In genomic region chr17:40087049-40087794, GRCh38 we compare ENCODE assay signal across 9 cellular contexts. TPM values are rescaled to one million over a fixed set of nuclear protein-coding genes. Genes with fewer than 3 reads are reported as not detected.
DNase-seq lines count a peak whose midpoint lies in the region; ATAC-seq, FAIRE-seq and TF ChIP-seq lines count a peak whose summit lies in the region.
"Had no signal": no experiment of that assay in that cellular context is flagged by ENCODE, and none has a peak within 500 bp of the region (broad histone marks: within the 10 kb centered on the region; RNA-seq: fewer than 3 reads in every experiment).

No MANE protein-coding gene starts in this region.

- intact Hi-C loops in Caco-2 (cut with micrococcal nuclease; ENCODE audit: unreplicated experiment) = loop anchor here (2.0 kb wide), 1 partner anchor 60 kb away; no protein-coding TSS in a partner anchor

- no peaks in the 10 kb centered on the region for H3K27me3 ChIP-seq in Caco-2 (replicated peaks; ENCODE audit: control insufficient read depth, insufficient read depth, low read length)
- no peaks in the 10 kb centered on the region for H3K27me3 ChIP-seq in bronchial epithelial cell (ENCODE audit: control insufficient read depth, insufficient read depth, low read length)
- H3K27me3 ChIP-seq: BE2C had no signal

- H3K36me3 ChIP-seq in Caco-2 (ENCODE audit: control insufficient read depth, insufficient read depth, low read length) (peaks cover 8% of the 10 kb centered on the region), bronchial epithelial cell (ENCODE audit: control insufficient read depth, insufficient read depth, low read length) (no peaks in the 10 kb centered on the region)

- no peaks in the 10 kb centered on the region for H3K27me3 Mint-ChIP-seq in Caco-2 (ENCODE audit: insufficient read depth, unreplicated experiment)

- peak; percentile 97 for FAIRE-seq in bronchial epithelial cell (lab: Jason Lieb, UNC)
- FAIRE-seq: G401.6 had no signal

- DNase-seq in Caco-2 (no peak), bronchial epithelial cell (ENCODE audit: low read depth) (no peak)
- DNase-seq: NCI-H510A had no signal

- POLR2A ChIA-PET in Caco-2 (lab: Charles Lee) = interaction anchor here (1.0 kb wide), 1 partner anchor 13 kb away, joined by 4 read pairs; the partner anchor contains the start of gene NR1D1

- H3K4me3 ChIP-seq in Caco-2 (ENCODE audit: low read depth, low read length) (no peak overlapping the region), bronchial epithelial cell (ENCODE audit: low read depth, low read length) (no peak overlapping the region)
- H3K4me3 ChIP-seq: smooth muscle cell had no signal

- no peaks in the 10 kb centered on the region for H3K9me3 ChIP-seq in Caco-2
- H3K9me3 ChIP-seq: BE2C had no signal

- no peak overlapping the region for H3K4me3 Mint-ChIP-seq in Caco-2 (ENCODE audit: unreplicated experiment)

- H3K27ac Mint-ChIP-seq in Caco-2 (ENCODE audit: unreplicated experiment) = no peak overlapping the region
- H3K27ac Mint-ChIP-seq: activated T-helper 2 cell treated with anti-CD3 and anti-CD28 coated beads, Interferon-gamma antibody, Interleukin-2, Interleukin-4, amounts not matched to agents 10 μg/mL and 5 μg/mL and 100 μg/mL, durations not matched to agents 14 hours and 24 hours and 36 hours had no signal

- no peak for ATAC-seq in HG03521 (IDR thresholded peaks at IDR 0.05; ENCODE audit: unreplicated experiment)
- ATAC-seq in HG02678 (IDR thresholded peaks at IDR 0.05; ENCODE audit: unreplicated experiment) = no peak

- no peaks in the 10 kb centered on the region for H3K9me3 Mint-ChIP-seq in Caco-2 (ENCODE audit: unreplicated experiment)
- H3K9me3 Mint-ChIP-seq: activated T-helper 2 cell treated with anti-CD3 and anti-CD28 coated beads, Interferon-gamma antibody, Interleukin-2, Interleukin-4, amounts not matched to agents 10 μg/mL and 5 μg/mL and 100 μg/mL, durations not matched to agents 14 hours and 24 hours and 36 hours had no signal

- BruUV-seq in Caco-2 (replicated peaks; lab: Mats Ljungman, UMichigan) = TSS peak; percentile 26

- H3K4me1 ChIP-seq in Caco-2 = peaks cover 9% of the 10 kb centered on the region; the same call in 1 of the 2 replicates

- TF ChIP-seq CTCF in Caco-2 (IDR thresholded peaks at IDR 0.05; ENCODE audit: insufficient read depth in 1 of 2, low read depth in 1 of 2, low read length in 1 of 2, severe bottlenecking in 1 of 2, unreplicated experiment in 1 of 2) (no peak), bronchial epithelial cell (IDR thresholded peaks at IDR 0.05; ENCODE audit: insufficient read depth, low read length, severe bottlenecking) (no peak)

- CTCF ChIA-PET in Caco-2 (lab: Charles Lee) = interaction anchor here (0.6 to 1.6 kb wide), 15 partner anchors 11 to 74 kb away, joined by 3 to 18 read pairs (median 9); partner anchors contain the start of genes MED24 and NR1D1

- H3K36me3 Mint-ChIP-seq in Caco-2 (ENCODE audit: insufficient read depth, unreplicated experiment) = peaks cover 38% of the 10 kb centered on the region

- H3K4me1 Mint-ChIP-seq in Caco-2 (ENCODE audit: low read depth, unreplicated experiment) = peaks cover 10% of the 10 kb centered on the region

RNA-seq across cellular contexts. Expression of gene NR1D1, which starts 13.2 kb away (rescaled TPM):
- total RNA-seq in Caco-2 (2022) (8.9 and 11.3 TPM in 2 replicates), bronchial epithelial cell (0.51 and 0.79 TPM in 2 replicates)

RNA-seq across cellular contexts. Expression of gene THRA, which starts 24.5 kb away (rescaled TPM):
- 27.3 and 29.3 TPM in 2 replicates for total RNA-seq in Caco-2 (2022)
- 4.2 and 5.8 TPM in 2 replicates for total RNA-seq in bronchial epithelial cell

RNA-seq across cellular contexts. Expression of gene MED24, which starts 33.0 kb away (rescaled TPM):
- total RNA-seq in Caco-2 (2022) (119 and 122 TPM in 2 replicates), bronchial epithelial cell (23.0 and 25.0 TPM in 2 replicates)

RNA-seq across cellular contexts. Expression of gene MSL1, which starts 34.5 kb away (rescaled TPM):
- total RNA-seq in Caco-2 (2022) (82.6 and 86.9 TPM in 2 replicates), bronchial epithelial cell (27.1 and 32.5 TPM in 2 replicates)

RNA-seq across cellular contexts. Expression of gene CASC3, which starts 53.1 kb away (rescaled TPM):
- 102 and 110 TPM in 2 replicates for total RNA-seq in Caco-2 (2022)
- 14.7 and 15.3 TPM in 2 replicates for total RNA-seq in bronchial epithelial cell
